In genomic region chr10:131771634-131772358, GRCh38 we compare ENCODE assay signal across 20 cellular contexts.
A peak's percentile ranks its signal among the peaks of the same experiment; 100 is the strongest.
DNase-seq lines count a peak whose midpoint lies in the region; ATAC-seq and TF ChIP-seq lines count a peak whose summit lies in the region.
"Had no signal": no experiment of that assay in that cellular context is flagged by ENCODE, and none has a peak within 500 bp of the region (broad histone marks: within the 10 kb centered on the region; RNA-seq: fewer than 3 reads in every experiment).

No MANE protein-coding gene starts in this region.

- H3K4me1 Mint-ChIP-seq in natural killer cell treated with Interleukin-12 subunit alpha and Interleukin-12 subunit beta and Interleukin-15 and Interleukin-18, amount 100 ng/mL, for 72 hours (ENCODE audit: low read depth in 2 of 2) = no peaks in the 10 kb centered on the region
- H3K4me1 Mint-ChIP-seq in natural killer cell = no peaks in the 10 kb centered on the region
- peaks cover 36% of the 10 kb centered on the region for H3K4me1 Mint-ChIP-seq in neural progenitor cell
- H3K4me1 Mint-ChIP-seq in stimulated activated effector memory CD8-positive, alpha-beta T cell treated with anti-CD3 and anti-CD28 coated beads, Interleukin-12 subunit alpha, Interleukin-12 subunit beta, amount 100 ng/mL, for 72 hours = no peaks in the 10 kb centered on the region
- H3K4me1 Mint-ChIP-seq: CD14-positive monocyte had no signal

- H3K36me3 ChIP-seq in neural progenitor cell (no peaks in the 10 kb centered on the region), WERI-Rb-1 (no peaks in the 10 kb centered on the region)

- peak; percentile 49 for DNase-seq in natural killer cell treated with Interleukin-12 subunit alpha and Interleukin-12 subunit beta and Interleukin-15 and Interleukin-18, amount 100 ng/mL, for 72 hours (ENCODE audit: low spot score)
- DNase-seq in natural killer cell (no peak), islet precursor cell (peak; percentile 42), neural progenitor cell (ENCODE audit: low spot score) (no peak), WERI-Rb-1 (no peak), SIG-M5 (lab: John Stamatoyannopoulos, UW) (no peak)
- no peak for DNase-seq in stimulated activated effector memory CD8-positive, alpha-beta T cell treated with anti-CD3 and anti-CD28 coated beads, Interleukin-12 subunit alpha, Interleukin-12 subunit beta, amount 100 ng/mL, for 72 hours (ENCODE audit: low spot score in 2 of 2)
- DNase-seq: AML-193, EL, GF-D8, GOT3, Karpas-422, MV-4-11, NCI-H1694, NCI-H2081, NCI-H2171, OCI-M1, Right ventricle myocardium superior had no signal

- no peak overlapping the region for H3K4me3 Mint-ChIP-seq in natural killer cell treated with Interleukin-12 subunit alpha and Interleukin-12 subunit beta and Interleukin-15 and Interleukin-18, amount 100 ng/mL, for 72 hours
- no peak overlapping the region for H3K4me3 Mint-ChIP-seq in natural killer cell
- no peak overlapping the region for H3K4me3 Mint-ChIP-seq in neural progenitor cell
- no peak overlapping the region for H3K4me3 Mint-ChIP-seq in stimulated activated effector memory CD8-positive, alpha-beta T cell treated with anti-CD3 and anti-CD28 coated beads, Interleukin-12 subunit alpha, Interleukin-12 subunit beta, amount 100 ng/mL, for 72 hours
- H3K4me3 Mint-ChIP-seq: CD14-positive monocyte had no signal

- no peak overlapping the region for H3K4me3 ChIP-seq in neural progenitor cell
- no peak overlapping the region for H3K4me3 ChIP-seq in WERI-Rb-1 (ENCODE audit: low read depth, low read length)

- H3K79me2 ChIP-seq in neural progenitor cell (ENCODE audit: low read depth) = no peaks in the 10 kb centered on the region

- H3K27me3 ChIP-seq in neural progenitor cell = no peaks in the 10 kb centered on the region
- no peaks in the 10 kb centered on the region for H3K27me3 ChIP-seq in WERI-Rb-1 (ENCODE audit: insufficient read depth, low read depth, severe bottlenecking)

- intact Hi-C loops in natural killer cell (cut with micrococcal nuclease) = no loop called here

- no peak for TF ChIP-seq CTCF in natural killer cell (IDR thresholded peaks at IDR 0.05)
- no peak for TF ChIP-seq CTCF in neural progenitor cell (IDR thresholded peaks at IDR 0.05)
- no peak for TF ChIP-seq CTCF in WERI-Rb-1 (IDR thresholded peaks at IDR 0.05; ENCODE audit: low read depth, low read length)

- ATAC-seq in natural killer cell treated with Interleukin-12 subunit alpha and Interleukin-12 subunit beta and Interleukin-15 and Interleukin-18, amount 100 ng/mL, for 72 hours = peak in 1 of 2 donors; percentile 55
- ATAC-seq in natural killer cell (no peak), HG02571 (IDR thresholded peaks at IDR 0.05; ENCODE audit: unreplicated experiment) (no peak)
- ATAC-seq in stimulated activated effector memory CD8-positive, alpha-beta T cell treated with anti-CD3 and anti-CD28 coated beads, Interleukin-12 subunit alpha, Interleukin-12 subunit beta, amount 100 ng/mL, for 72 hours = peak; percentile 12

- H3K4me1 ChIP-seq in neural progenitor cell = peaks cover 32% of the 10 kb centered on the region

- H3F3A ChIP-seq in neural progenitor cell (ENCODE audit: low read depth) = no peaks in the 10 kb centered on the region

- no peaks in the 10 kb centered on the region for H3K9me3 ChIP-seq in neural progenitor cell (ENCODE audit: low read depth)
- H3K9me3 ChIP-seq in WERI-Rb-1 (ENCODE audit: severe bottlenecking) = peaks cover 8% of the 10 kb centered on the region

- H3K9me3 Mint-ChIP-seq in natural killer cell treated with Interleukin-12 subunit alpha and Interleukin-12 subunit beta and Interleukin-15 and Interleukin-18, amount 100 ng/mL, for 72 hours = peaks cover 5% of the 10 kb centered on the region
- H3K9me3 Mint-ChIP-seq in natural killer cell (peaks cover 2 to 3% of the 10 kb centered on the region in 2 donors), neural progenitor cell (peaks cover 14% of the 10 kb centered on the region)
- peaks cover 4% of the 10 kb centered on the region for H3K9me3 Mint-ChIP-seq in stimulated activated effector memory CD8-positive, alpha-beta T cell treated with anti-CD3 and anti-CD28 coated beads, Interleukin-12 subunit alpha, Interleukin-12 subunit beta, amount 100 ng/mL, for 72 hours

- no peak overlapping the region for H3K27ac Mint-ChIP-seq in natural killer cell treated with Interleukin-12 subunit alpha and Interleukin-12 subunit beta and Interleukin-15 and Interleukin-18, amount 100 ng/mL, for 72 hours
- H3K27ac Mint-ChIP-seq in natural killer cell (no peak overlapping the region), neural progenitor cell (peak overlapping the region; percentile 78)
- H3K27ac Mint-ChIP-seq in stimulated activated effector memory CD8-positive, alpha-beta T cell treated with anti-CD3 and anti-CD28 coated beads, Interleukin-12 subunit alpha, Interleukin-12 subunit beta, amount 100 ng/mL, for 72 hours = no peak overlapping the region

- H3K27ac ChIP-seq in neural progenitor cell (no peak overlapping the region), WERI-Rb-1 (no peak overlapping the region)

- no peak overlapping the region for H2AFZ ChIP-seq in neural progenitor cell (replicated peaks)

- H3K4me2 ChIP-seq in neural progenitor cell = no peak overlapping the region

- no peak overlapping the region for H3K9ac ChIP-seq in neural progenitor cell

- no peaks in the 10 kb centered on the region for H4K20me1 ChIP-seq in neural progenitor cell (ENCODE audit: low read depth)

- H3K27me3 Mint-ChIP-seq in natural killer cell treated with Interleukin-12 subunit alpha and Interleukin-12 subunit beta and Interleukin-15 and Interleukin-18, amount 100 ng/mL, for 72 hours = no peaks in the 10 kb centered on the region
- H3K27me3 Mint-ChIP-seq in natural killer cell (ENCODE audit: low read depth in 2 of 2) (peaks cover 0 to 9% of the 10 kb centered on the region in 2 donors), neural progenitor cell (ENCODE audit: insufficient read depth, low read depth) (peaks cover 19% of the 10 kb centered on the region)

- H3K36me3 Mint-ChIP-seq in natural killer cell treated with Interleukin-12 subunit alpha and Interleukin-12 subunit beta and Interleukin-15 and Interleukin-18, amount 100 ng/mL, for 72 hours = peaks cover 5% of the 10 kb centered on the region
- no peaks in the 10 kb centered on the region for H3K36me3 Mint-ChIP-seq in natural killer cell
- peaks cover 4% of the 10 kb centered on the region for H3K36me3 Mint-ChIP-seq in neural progenitor cell
- no peaks in the 10 kb centered on the region for H3K36me3 Mint-ChIP-seq in stimulated activated effector memory CD8-positive, alpha-beta T cell treated with anti-CD3 and anti-CD28 coated beads, Interleukin-12 subunit alpha, Interleukin-12 subunit beta, amount 100 ng/mL, for 72 hours
- H3K36me3 Mint-ChIP-seq: CD14-positive monocyte had no signal

Comparison
In these comparisons a context has a peak if more than half of its experiments do, and no peak if none do; other contexts are left out.
1. DNase-seq: peak in natural killer cell treated with Interleukin-12 subunit alpha and Interleukin-12 subunit beta and Interleukin-15 and Interleukin-18, amount 100 ng/mL, for 72 hours (single experiment) and islet precursor cell (single experiment); none in natural killer cell (single experiment), neural progenitor cell (single experiment), stimulated activated effector memory CD8-positive, alpha-beta T cell treated with anti-CD3 and anti-CD28 coated beads, Interleukin-12 subunit alpha, Interleukin-12 subunit beta, amount 100 ng/mL, for 72 hours (0 of 2), WERI-Rb-1 (single experiment) and SIG-M5 (single experiment).